In the genomic region with DNA sequence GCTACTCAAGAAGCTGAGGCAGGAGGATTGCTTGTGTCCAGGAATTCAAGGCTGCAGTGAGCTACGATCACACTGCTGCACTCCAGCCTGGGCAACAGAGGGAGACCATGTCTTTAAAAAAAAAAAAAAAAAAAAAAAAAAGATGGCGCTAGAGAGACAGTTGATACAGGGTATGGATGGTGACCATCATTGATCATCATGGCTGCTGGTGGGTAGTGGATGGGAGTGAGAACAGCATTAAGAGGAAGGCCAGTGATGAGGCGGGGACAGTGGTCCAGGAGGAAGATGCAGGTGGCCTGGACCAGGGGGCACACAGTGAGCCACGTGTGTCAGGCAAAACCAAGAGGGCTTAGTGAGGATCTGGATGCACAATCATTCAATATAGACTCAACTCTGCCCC, we compare ENCODE assay signal across 11 cellular contexts. TPM values are rescaled to one million over a fixed set of nuclear protein-coding genes. Genes with fewer than 3 reads are reported as not detected.
A peak's percentile ranks its signal among the peaks of the same experiment; 100 is the strongest.
DNase-seq lines count a peak whose midpoint lies in the region; ATAC-seq, FAIRE-seq and TF ChIP-seq lines count a peak whose summit lies in the region.
"Had no signal": no experiment of that assay in that cellular context is flagged by ENCODE, and none has a peak within 500 bp of the region (broad histone marks: within the 10 kb centered on the region; RNA-seq: fewer than 3 reads in every experiment).

No MANE protein-coding gene starts in this region.

- H3K4me2 ChIP-seq in A549, result peak overlapping the region; percentile 88

- TF ChIP-seq POLR2A in A549 (IDR thresholded peaks at IDR 0.05; ENCODE audit: low read length), result no peak

- H3K4me3 ChIP-seq in A549 (peak overlapping the region; percentile 57; the same call in 1 of the 3 replicates), GM12864 (ENCODE audit: low read depth, low read length) (no peak overlapping the region), right cardiac atrium (ENCODE audit: low read length) (no peak overlapping the region)

- WGBS in A549 (ENCODE audit: missing lambda C conversion rate), result 75% methylated on average over 4 of the region's 4 CpGs
- 71% methylated on average over 4 of the region's 4 CpGs for WGBS in right cardiac atrium

- H3K9me3 ChIP-seq in A549, result peaks cover 4% of the 10 kb centered on the region; the same call in 2 of the 3 replicates
- H3K9me3 ChIP-seq in right cardiac atrium (ENCODE audit: control insufficient read depth, low read length), result no peaks in the 10 kb centered on the region
- H3K9me3 ChIP-seq: thoracic aorta had no signal

- ATAC-seq in A549 (no peak), naive B cell (ENCODE audit: low read depth in 2 of 2) (no peak), right cardiac atrium (no peak), HG02623 (IDR thresholded peaks at IDR 0.05; ENCODE audit: unreplicated experiment) (no peak), HG03378 (IDR thresholded peaks at IDR 0.05; ENCODE audit: unreplicated experiment) (no peak)

- H3K36me3 Mint-ChIP-seq in activated T-helper 1 cell treated with anti-CD3 and anti-CD28 coated beads, Interleukin-12 subunit alpha, Interleukin-12 subunit beta, Interleukin-2, Interleukin-4 antibody, amounts not matched to agents 30 ng/mL and 10 ng/mL and 1 ng/mL, durations not matched to agents 14 hours and 24 hours and 36 hours (ENCODE audit: low read depth), result no peaks in the 10 kb centered on the region
- H3K36me3 Mint-ChIP-seq in naive B cell, result no peaks in the 10 kb centered on the region

- H3K27me3 ChIP-seq in right cardiac atrium (ENCODE audit: control insufficient read depth, insufficient read depth), result no peaks in the 10 kb centered on the region

- CTCF ChIA-PET in A549 (lab: Yijun Ruan, JAX), result interaction anchor here (0.8 to 1.1 kb wide), 2 partner anchors 140 to 254 kb away, joined by 3 to 4 read pairs; no protein-coding TSS in a partner anchor

- POLR2A ChIA-PET in A549 (lab: Yijun Ruan, JAX), result no interaction called here

- intact Hi-C loops in activated T-helper 1 cell treated with anti-CD3 and anti-CD28 coated beads, Interleukin-12 subunit alpha, Interleukin-12 subunit beta, Interleukin-2, Interleukin-4 antibody, amounts not matched to agents 30 ng/mL and 10 ng/mL and 1 ng/mL, durations not matched to agents 14 hours and 24 hours and 36 hours (cut with micrococcal nuclease), result loop anchor here (5.0 to 10.0 kb wide), 3 partner anchors 62 to 562 kb away; a partner anchor contains a TSS
- intact Hi-C loops in right cardiac atrium (cut with DNase I), result no loop called here

- peak; percentile 17; the same call in 2 of the 3 replicates for TF ChIP-seq CTCF in A549 (IDR thresholded peaks at IDR 0.05)
- peak; percentile 11 for TF ChIP-seq CTCF in GM12864 (IDR thresholded peaks at IDR 0.05; ENCODE audit: low read depth, low read length, missing control alignments)

- peak overlapping the region; percentile 89 for H3K4me3 Mint-ChIP-seq in activated T-helper 1 cell treated with anti-CD3 and anti-CD28 coated beads, Interleukin-12 subunit alpha, Interleukin-12 subunit beta, Interleukin-2, Interleukin-4 antibody, amounts not matched to agents 30 ng/mL and 10 ng/mL and 1 ng/mL, durations not matched to agents 14 hours and 24 hours and 36 hours
- H3K4me3 Mint-ChIP-seq in naive B cell, result peak overlapping the region; percentile 92 to 97 (median 95)

- no peak for FAIRE-seq in A549 (lab: Jason Lieb, UNC)
- FAIRE-seq: colon, TTC549 had no signal

- no peak for TF ChIP-seq EP300 in A549 (IDR thresholded peaks at IDR 0.05)

- no peak for TF ChIP-seq RAD21 in A549 (conservative IDR thresholded peaks at IDR 0.05 in 1 of 2, IDR thresholded peaks at IDR 0.05 in 1 of 2)

- peaks cover 30% of the 10 kb centered on the region for H3K4me1 Mint-ChIP-seq in activated T-helper 1 cell treated with anti-CD3 and anti-CD28 coated beads, Interleukin-12 subunit alpha, Interleukin-12 subunit beta, Interleukin-2, Interleukin-4 antibody, amounts not matched to agents 30 ng/mL and 10 ng/mL and 1 ng/mL, durations not matched to agents 14 hours and 24 hours and 36 hours (ENCODE audit: low read depth)
- peaks cover 39 to 50% (median 39%) of the 10 kb centered on the region in 3 donors for H3K4me1 Mint-ChIP-seq in naive B cell

- no peaks in the 10 kb centered on the region for H3K9me3 Mint-ChIP-seq in activated T-helper 1 cell treated with anti-CD3 and anti-CD28 coated beads, Interleukin-12 subunit alpha, Interleukin-12 subunit beta, Interleukin-2, Interleukin-4 antibody, amounts not matched to agents 30 ng/mL and 10 ng/mL and 1 ng/mL, durations not matched to agents 14 hours and 24 hours and 36 hours
- H3K9me3 Mint-ChIP-seq in naive B cell, result peaks cover 0 to 4% (median 0%) of the 10 kb centered on the region in 7 donors

- H3K4me1 ChIP-seq in A549, result peaks cover 39% of the 10 kb centered on the region
- peaks cover 5% of the 10 kb centered on the region for H3K4me1 ChIP-seq in right cardiac atrium (ENCODE audit: control insufficient read depth, insufficient read depth, low read length)

- peaks cover 12% of the 10 kb centered on the region for H3K27me3 Mint-ChIP-seq in activated T-helper 1 cell treated with anti-CD3 and anti-CD28 coated beads, Interleukin-12 subunit alpha, Interleukin-12 subunit beta, Interleukin-2, Interleukin-4 antibody, amounts not matched to agents 30 ng/mL and 10 ng/mL and 1 ng/mL, durations not matched to agents 14 hours and 24 hours and 36 hours (ENCODE audit: insufficient read depth)
- H3K27me3 Mint-ChIP-seq in naive B cell, result peaks cover 0 to 7% (median 5%) of the 10 kb centered on the region in 3 donors

- H3K27ac ChIP-seq in A549, result peak overlapping the region; percentile 74 to 88
- no peak overlapping the region for H3K27ac ChIP-seq in right cardiac atrium (ENCODE audit: low read length)

- DNase-seq in A549 (ENCODE audit: low read depth in 1 of 2, low spot score in 1 of 2) (no peak), GM12864 (ENCODE audit: low read depth) (no peak), naive B cell (no peak), right cardiac atrium (no peak), NCI-H526 (lab: John Stamatoyannopoulos, UW) (no peak)
- DNase-seq in activated T-helper 1 cell treated with anti-CD3 and anti-CD28 coated beads, Interleukin-12 subunit alpha, Interleukin-12 subunit beta, Interleukin-2, Interleukin-4 antibody, amounts not matched to agents 30 ng/mL and 10 ng/mL and 1 ng/mL, durations not matched to agents 14 hours and 24 hours and 36 hours (ENCODE audit: low spot score), result no peak

- no peak overlapping the region for H3K27ac Mint-ChIP-seq in activated T-helper 1 cell treated with anti-CD3 and anti-CD28 coated beads, Interleukin-12 subunit alpha, Interleukin-12 subunit beta, Interleukin-2, Interleukin-4 antibody, amounts not matched to agents 30 ng/mL and 10 ng/mL and 1 ng/mL, durations not matched to agents 14 hours and 24 hours and 36 hours
- H3K27ac Mint-ChIP-seq in naive B cell, result peak overlapping the region in 2 of 6 donors; percentile 73 to 80

TF ChIP-seq in A549, 52 proteins besides CTCF, POLR2A, EP300 and RAD21:
- peak; percentile 91 for TF ChIP-seq EHMT2 (IDR thresholded peaks at IDR 0.05; ENCODE audit: low read depth)
- TF ChIP-seq ZNF302 (CRISPR knock-in tag; IDR thresholded peaks at IDR 0.05), result no peak

RNA-seq across cellular contexts. Expression of a gene that starts 26.8 kb away (rescaled TPM):
- polyA plus RNA-seq in A549 (2011; rRNA removed) (2.8 and 6.7 TPM in 2 replicates), A549 (2017; fragmentation: RNase III; extraction: RNeasy Plus Mini Kit Qiagen cat#74134 plus additional on column Dnase treatment) (1.4 to 2.9 TPM (median 2.1 TPM) in 3 replicates), naive B cell (ENCODE audit: low read depth in 6 of 6) (10 to 100 TPM in 2 of 6 donors, 1 to 10 TPM in 4; 3.2 to 12.2 (median 6.3) TPM), right cardiac atrium (2.9 TPM)
- 0.50 and 0.57 TPM in 2 replicates for polyA plus RNA-seq in A549 (2012; cell fraction: cytosol; rRNA removed)
- 0.56 and 0.61 TPM in 2 replicates for polyA plus RNA-seq in A549 (2012; cell fraction: nucleus; rRNA removed)
- polyA minus RNA-seq in A549 (2011; rRNA and poly(A)+ RNA removed), result 2.8 TPM in 2 replicates
- total RNA-seq in activated T-helper 1 cell treated with anti-CD3 and anti-CD28 coated beads, Interleukin-12 subunit alpha, Interleukin-12 subunit beta, Interleukin-2, Interleukin-4 antibody, amounts not matched to agents 30 ng/mL and 10 ng/mL and 1 ng/mL, durations not matched to agents 14 hours and 24 hours and 36 hours, result 0.49 and 0.57 TPM in 2 replicates
- total RNA-seq in right cardiac atrium, result 1 to 10 TPM; 1.9 to 2.7 (median 2.2) TPM
